ENCODE assay signal across 9 cellular contexts in the genomic region with DNA sequence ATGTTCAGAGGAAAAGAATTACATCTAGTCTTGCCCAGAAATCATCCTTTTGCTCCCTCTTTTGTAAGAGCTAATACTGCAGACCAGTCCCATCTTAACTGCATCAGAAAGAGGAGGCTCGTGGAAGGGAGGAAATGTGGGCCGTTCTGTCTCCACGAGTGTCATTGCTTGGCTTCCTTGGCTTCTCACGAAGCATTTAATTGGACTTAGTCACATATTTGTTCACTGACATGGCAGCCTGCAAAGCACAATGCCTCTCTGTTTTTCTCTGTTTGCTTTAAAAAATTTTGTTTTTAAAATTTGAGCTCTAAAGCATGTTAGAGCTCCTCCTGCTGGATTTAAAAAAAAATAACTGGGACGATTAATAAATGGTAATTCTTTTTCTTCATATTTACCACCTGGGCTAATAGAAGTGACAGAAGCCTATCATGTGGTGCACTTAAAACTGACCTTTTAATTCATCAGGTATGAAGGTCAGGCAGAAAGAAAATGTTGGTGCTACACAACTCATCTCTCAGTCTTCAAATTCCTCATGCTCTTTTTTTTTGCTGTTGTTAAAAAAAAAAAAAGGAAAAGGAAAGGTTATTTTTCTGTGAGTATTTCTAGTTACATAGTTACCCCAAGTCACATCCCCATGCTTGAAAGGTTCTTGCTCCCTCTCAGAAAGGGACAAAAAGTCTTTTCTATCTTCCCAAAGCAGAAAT. TPM values are rescaled to one million over a fixed set of nuclear protein-coding genes. Genes with fewer than 3 reads are reported as not detected.
DNase-seq lines count a peak whose midpoint lies in the region; ATAC-seq, FAIRE-seq and TF ChIP-seq lines count a peak whose summit lies in the region.
"Had no signal": no experiment of that assay in that cellular context is flagged by ENCODE, and none has a peak within 500 bp of the region (broad histone marks: within the 10 kb centered on the region; RNA-seq: fewer than 3 reads in every experiment).

No MANE protein-coding gene starts in this region.

- DNase-seq in BJ (ENCODE audit: low read depth) (peak; percentile 94), GM18507 (ENCODE audit: extremely low spot score, insufficient read length, low read depth) (no peak), NCI-H2227 treated with DMSO at 0.1 percent for 48 hours (lab: John Stamatoyannopoulos, UW) (peak; percentile 52), nucleus accumbens (lab: John Stamatoyannopoulos, UW) (peak in 41 of 56 donors; percentile 5 to 72 (median 40))
- DNase-seq in activated naive CD4-positive, alpha-beta T cell treated with anti-CD3 and anti-CD28 coated beads, Interleukin-2, amount 10 ng/mL, durations not matched to agents 7 days and 5 days: peak; percentile 33

- H3K27ac ChIP-seq in gastroesophageal sphincter: peak overlapping the region; percentile 80 to 96 (median 84)

- no peaks in the 10 kb centered on the region for H3K27me3 ChIP-seq in BJ (ENCODE audit: control insufficient read depth, insufficient read depth, low read length)
- H3K27me3 ChIP-seq in gastroesophageal sphincter: no peaks in the 10 kb centered on the region

- H3K9me3 Mint-ChIP-seq in activated naive CD4-positive, alpha-beta T cell treated with anti-CD3 and anti-CD28 coated beads, Interleukin-2, amount 10 ng/mL, durations not matched to agents 7 days and 5 days: no peaks in the 10 kb centered on the region

- no peaks in the 10 kb centered on the region for H3K9me3 ChIP-seq in gastroesophageal sphincter

- H3K27me3 Mint-ChIP-seq in activated naive CD4-positive, alpha-beta T cell treated with anti-CD3 and anti-CD28 coated beads, Interleukin-2, amount 10 ng/mL, durations not matched to agents 7 days and 5 days: no peaks in the 10 kb centered on the region

- peaks cover 55% of the 10 kb centered on the region for H3K4me1 Mint-ChIP-seq in activated naive CD4-positive, alpha-beta T cell treated with anti-CD3 and anti-CD28 coated beads, Interleukin-2, amount 10 ng/mL, durations not matched to agents 7 days and 5 days

- H3K4me1 ChIP-seq in gastroesophageal sphincter: peaks cover 4 to 55% (median 17%) of the 10 kb centered on the region in 3 donors

- CTCF ChIA-PET in BJ (lab: Yijun Ruan, JAX): interaction anchor here (0.5 to 3.4 kb wide), 25 partner anchors 9 to 1710 kb away, joined by 3 to 25 read pairs (median 4); no protein-coding TSS in a partner anchor
- CTCF ChIA-PET in activated naive CD4-positive, alpha-beta T cell treated with anti-CD3 and anti-CD28 coated beads, Interleukin-2, amount 10 ng/mL, durations not matched to agents 7 days and 5 days (lab: Charles Lee): interaction anchor here (0.6 to 4.2 kb wide), 20 partner anchors 9 to 397 kb away, joined by 3 to 39 read pairs (median 4); no protein-coding TSS in a partner anchor

- TF ChIP-seq EP300 in gastroesophageal sphincter (IDR thresholded peaks at IDR 0.05): no peak

- ATAC-seq in gastroesophageal sphincter (peak; percentile 95), HG02970 (IDR thresholded peaks at IDR 0.05; ENCODE audit: low FRiP score, unreplicated experiment) (no peak), HG02798 (IDR thresholded peaks at IDR 0.05; ENCODE audit: poor library complexity, unreplicated experiment) (no peak)

- POLR2A ChIA-PET in BJ (lab: Charles Lee): interaction anchor here (0.6 to 1.0 kb wide), 5 partner anchors 15 to 399 kb away, joined by 3 to 7 read pairs (median 4); no protein-coding TSS in a partner anchor

- H3K36me3 ChIP-seq in BJ (ENCODE audit: control insufficient read depth, insufficient read depth, low read length) (no peaks in the 10 kb centered on the region), gastroesophageal sphincter (no peaks in the 10 kb centered on the region)

- H3K27ac Mint-ChIP-seq in activated naive CD4-positive, alpha-beta T cell treated with anti-CD3 and anti-CD28 coated beads, Interleukin-2, amount 10 ng/mL, durations not matched to agents 7 days and 5 days: peak overlapping the region; percentile 62

- peaks cover 5% of the 10 kb centered on the region for H3K36me3 Mint-ChIP-seq in activated naive CD4-positive, alpha-beta T cell treated with anti-CD3 and anti-CD28 coated beads, Interleukin-2, amount 10 ng/mL, durations not matched to agents 7 days and 5 days

- TF ChIP-seq CTCF in BJ (IDR thresholded peaks at IDR 0.05; ENCODE audit: insufficient read depth, low read depth, low read length): peak; percentile 36
- TF ChIP-seq CTCF in gastroesophageal sphincter (IDR thresholded peaks at IDR 0.05): peak; percentile 52 to 75 (median 70)

- TF ChIP-seq POLR2A in gastroesophageal sphincter (IDR thresholded peaks at IDR 0.05): peak in 1 of 2 donors; percentile 21

- H3K4me3 ChIP-seq in BJ (ENCODE audit: low read depth, low read length) (no peak overlapping the region), gastroesophageal sphincter (peak overlapping the region in 1 of 2 donors; percentile 14)

- H3K4me3 Mint-ChIP-seq in activated naive CD4-positive, alpha-beta T cell treated with anti-CD3 and anti-CD28 coated beads, Interleukin-2, amount 10 ng/mL, durations not matched to agents 7 days and 5 days: peak overlapping the region; percentile 42

- 0 to 4% methylated on average over 4 to 5 of the region's 5 CpGs for WGBS in gastroesophageal sphincter (ENCODE audit: low coverage in 1 of 2), 2 donors

- peak; percentile 78 for FAIRE-seq in GM18507 (lab: Jason Lieb, UNC)

RNA-seq across cellular contexts. Expression of gene C1orf105, which starts 21.0 kb away (rescaled TPM):
- polyA plus RNA-seq in BJ (2011; rRNA removed): not detected in 2 replicates
- polyA minus RNA-seq in BJ (2011; rRNA and poly(A)+ RNA removed): not detected in 2 replicates
- total RNA-seq in gastroesophageal sphincter: not detected
- total RNA-seq: T-helper 2 cell treated with Interferon-gamma antibody and Interleukin-4, amounts not matched to agents 100 ng/mL and 5 ng/mL, for 36 hours had no signal

RNA-seq across cellular contexts. Expression of gene PIGC, which starts 44.3 kb away (rescaled TPM):
- 20.7 and 24.4 TPM in 2 replicates for polyA plus RNA-seq in BJ (2011; rRNA removed)
- 15.4 and 18.7 TPM in 2 replicates for polyA minus RNA-seq in BJ (2011; rRNA and poly(A)+ RNA removed)
- 10 to 100 TPM; 23.3 to 26.3 (median 25.8) TPM for total RNA-seq in gastroesophageal sphincter
